Comparison of ENCODE assay signal across 8 cellular contexts in the genomic region with DNA sequence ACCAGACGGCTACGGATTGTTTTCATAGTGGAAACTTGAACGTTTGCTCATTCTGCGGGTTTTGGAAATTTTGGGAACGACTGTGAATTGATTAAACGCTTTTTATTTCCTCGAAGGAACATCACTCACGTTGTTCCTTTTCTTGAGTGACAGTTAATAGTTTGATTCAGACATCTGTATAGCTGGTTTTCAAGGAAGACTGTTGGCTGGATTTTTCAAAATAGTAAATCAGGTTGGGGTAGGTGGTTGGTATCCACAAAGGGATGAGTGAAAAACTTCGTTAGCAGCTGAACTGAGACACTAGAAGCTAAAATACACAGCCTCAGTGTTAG. TPM values are rescaled to one million over a fixed set of nuclear protein-coding genes. Genes with fewer than 3 reads are reported as not detected.
A peak's percentile ranks its signal among the peaks of the same experiment; 100 is the strongest.
DNase-seq lines count a peak whose midpoint lies in the region; TF ChIP-seq lines count a peak whose summit lies in the region.

No MANE protein-coding gene starts in this region.

- H3K27me3 Mint-ChIP-seq in IgD-negative memory B cell (no peaks in the 10 kb centered on the region), chondrocyte (ENCODE audit: low read depth) (no peaks in the 10 kb centered on the region)

- H3K36me3 Mint-ChIP-seq in IgD-negative memory B cell = peaks cover 2% of the 10 kb centered on the region
- no peaks in the 10 kb centered on the region for H3K36me3 Mint-ChIP-seq in chondrocyte (ENCODE audit: low read depth)

- H3K27ac Mint-ChIP-seq in IgD-negative memory B cell (peak overlapping the region; percentile 56 to 79 (median 75)), chondrocyte (ENCODE audit: unreplicated experiment) (peak overlapping the region; percentile 85)

- no peak for DNase-seq in chondrocyte (ENCODE audit: low spot score)
- no peak for DNase-seq in NCI-H526 treated with DMSO at 0.1 percent for 48 hours (lab: John Stamatoyannopoulos, UW)
- no peak for DNase-seq in GM03348 (ENCODE audit: low spot score)
- no peak for DNase-seq in stimulated activated CD4-positive, alpha-beta T cell treated with anti-CD3 and anti-CD28 coated beads, Interleukin-15, amount 100 ng/mL, for 24 hours
- DNase-seq in NCI-H2029 treated with DMSO at 0.1 percent for 48 hours (lab: John Stamatoyannopoulos, UW) = no peak

- no peaks in the 10 kb centered on the region for H3K36me3 ChIP-seq in ACC112 (ENCODE audit: insufficient read depth, low read length)
- no peaks in the 10 kb centered on the region for H3K36me3 ChIP-seq in muscle layer of duodenum (ENCODE audit: control insufficient read depth in 1 of 2, insufficient read depth in 2 of 2, low read length in 2 of 2)

- TF ChIP-seq CTCF in chondrocyte (IDR thresholded peaks at IDR 0.05) = no peak

- H2AFZ ChIP-seq in ACC112 (ENCODE audit: low read length, unreplicated experiment) = peak overlapping the region; percentile 51

- no peaks in the 10 kb centered on the region for H3K9me3 ChIP-seq in muscle layer of duodenum (ENCODE audit: control insufficient read depth in 1 of 2, low read length in 2 of 2)

- peak overlapping the region; percentile 84 for H3K4me3 ChIP-seq in ACC112 (ENCODE audit: low read depth, low read length)
- peak overlapping the region; percentile 64 to 83 for H3K4me3 ChIP-seq in muscle layer of duodenum (ENCODE audit: low read depth in 1 of 2, low read length in 2 of 2)

- H3K9me3 Mint-ChIP-seq in IgD-negative memory B cell = no peaks in the 10 kb centered on the region
- no peaks in the 10 kb centered on the region for H3K9me3 Mint-ChIP-seq in chondrocyte (ENCODE audit: low read depth)

- H3K4me1 ChIP-seq in ACC112 (ENCODE audit: control insufficient read depth, insufficient read depth, low read length, unreplicated experiment) (peaks cover 25% of the 10 kb centered on the region), muscle layer of duodenum (ENCODE audit: control insufficient read depth in 1 of 2, insufficient read depth in 2 of 2, low read length in 2 of 2) (peaks cover 19 to 52% of the 10 kb centered on the region in 2 donors)

- H3K27me3 ChIP-seq in ACC112 (ENCODE audit: insufficient read depth, low read length) (no peaks in the 10 kb centered on the region), muscle layer of duodenum (ENCODE audit: low read depth, low read length) (no peaks in the 10 kb centered on the region)

- no peak overlapping the region for H3K27ac ChIP-seq in ACC112 (ENCODE audit: low read depth, low read length)
- peak overlapping the region; percentile 76 for H3K27ac ChIP-seq in muscle layer of duodenum (ENCODE audit: low read length)

- peaks cover 47 to 60% (median 53%) of the 10 kb centered on the region in 3 donors for H3K4me1 Mint-ChIP-seq in IgD-negative memory B cell
- H3K4me1 Mint-ChIP-seq in chondrocyte (ENCODE audit: low read depth) = peaks cover 73% of the 10 kb centered on the region

- H3K79me2 ChIP-seq in ACC112 (ENCODE audit: control insufficient read depth, insufficient read depth, low read length, unreplicated experiment) = peaks cover 43% of the 10 kb centered on the region

- H3K4me3 Mint-ChIP-seq in IgD-negative memory B cell (peak overlapping the region; percentile 81 to 93 (median 88)), chondrocyte (ENCODE audit: unreplicated experiment) (peak overlapping the region; percentile 81)

RNA-seq across cellular contexts. Expression of a gene that starts 1.1 kb away (rescaled TPM):
- polyA plus RNA-seq in IgD-negative memory B cell = 9.2 TPM
- 71.1 to 109 TPM (median 105 TPM) in 3 replicates for total RNA-seq in chondrocyte
